Comparison of ENCODE assay signal across 21 cellular contexts in the genomic region with DNA sequence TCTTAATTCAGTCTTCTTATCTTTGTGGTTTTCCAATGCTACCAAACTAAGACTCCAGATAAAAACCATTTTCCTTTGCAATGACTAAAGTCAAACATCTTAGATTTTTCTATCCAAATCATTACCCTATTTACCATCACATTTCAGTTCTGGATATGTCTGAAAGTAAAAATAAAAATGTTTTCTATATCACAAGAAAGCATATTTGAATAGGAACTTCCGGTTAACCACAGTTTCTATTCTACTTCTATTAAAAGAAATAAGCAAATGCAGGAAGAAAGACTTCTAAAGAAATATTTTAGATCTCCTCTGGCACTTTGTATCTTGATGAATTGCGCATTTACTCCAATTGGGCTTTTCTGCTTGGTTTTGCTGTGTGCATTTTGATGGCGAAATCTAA.
DNase-seq lines count a peak whose midpoint lies in the region; ATAC-seq and TF ChIP-seq lines count a peak whose summit lies in the region.
"Had no signal": no experiment of that assay in that cellular context is flagged by ENCODE, and none has a peak within 500 bp of the region (broad histone marks: within the 10 kb centered on the region; RNA-seq: fewer than 3 reads in every experiment).

No MANE protein-coding gene starts in this region.

- H3K79me2 ChIP-seq in MM.1S (ENCODE audit: low read length), result no peaks in the 10 kb centered on the region

- H3K36me3 Mint-ChIP-seq in activated naive CD4-positive, alpha-beta T cell treated with anti-CD3 and anti-CD28 coated beads, Interleukin-2, amount 10 ng/mL, durations not matched to agents 7 days and 5 days, result no peaks in the 10 kb centered on the region

- H3K4me3 ChIP-seq in MM.1S (ENCODE audit: low read length) (peak overlapping the region; percentile 27), gastrocnemius medialis (no peak overlapping the region), psoas muscle (no peak overlapping the region)
- H3K4me3 ChIP-seq: body of pancreas, stomach, vagina had no signal

- no peak for TF ChIP-seq CTCF in MM.1S (IDR thresholded peaks at IDR 0.05; ENCODE audit: low read length)
- TF ChIP-seq CTCF in gastrocnemius medialis (IDR thresholded peaks at IDR 0.05 in 4 of 5, conservative IDR thresholded peaks at IDR 0.05 in 1 of 5), result no peak
- TF ChIP-seq CTCF in psoas muscle (IDR thresholded peaks at IDR 0.05), result no peak

- H3K9me3 ChIP-seq in MM.1S (replicated peaks; ENCODE audit: insufficient read depth, low read length), result no peaks in the 10 kb centered on the region
- no peaks in the 10 kb centered on the region for H3K9me3 ChIP-seq in gastrocnemius medialis
- H3K9me3 ChIP-seq in psoas muscle, result no peaks in the 10 kb centered on the region
- H3K9me3 ChIP-seq: body of pancreas, stomach, vagina had no signal

- no peak overlapping the region for H3K4me3 Mint-ChIP-seq in activated naive CD4-positive, alpha-beta T cell treated with anti-CD3 and anti-CD28 coated beads, Interleukin-2, amount 10 ng/mL, durations not matched to agents 7 days and 5 days
- H3K4me3 Mint-ChIP-seq: activated naive CD4-positive, alpha-beta T cell treated with anti-CD3 and anti-CD28 coated beads for 36 hours; neural crest cell had no signal

- no peak overlapping the region; the same call in 1 of the 2 replicates for H2AFZ ChIP-seq in MM.1S (ENCODE audit: low read length)

- CTCF ChIA-PET in activated naive CD4-positive, alpha-beta T cell treated with anti-CD3 and anti-CD28 coated beads, Interleukin-2, amount 10 ng/mL, durations not matched to agents 7 days and 5 days (lab: Charles Lee), result no interaction called here

- no peaks in the 10 kb centered on the region for H3K27me3 ChIP-seq in MM.1S (replicated peaks; ENCODE audit: insufficient read depth, low read length)
- H3K27me3 ChIP-seq in gastrocnemius medialis, result no peaks in the 10 kb centered on the region
- no peaks in the 10 kb centered on the region for H3K27me3 ChIP-seq in psoas muscle (ENCODE audit: insufficient read depth in 3 of 3, low read length in 2 of 3)
- H3K27me3 ChIP-seq: body of pancreas, stomach, vagina had no signal

- no peaks in the 10 kb centered on the region for H3K36me3 ChIP-seq in MM.1S (replicated peaks; ENCODE audit: insufficient read depth, low read length)
- no peaks in the 10 kb centered on the region for H3K36me3 ChIP-seq in gastrocnemius medialis
- no peaks in the 10 kb centered on the region for H3K36me3 ChIP-seq in psoas muscle (ENCODE audit: insufficient read depth in 1 of 2, low read depth in 1 of 2)
- H3K36me3 ChIP-seq: stomach, vagina had no signal

- H3K27me3 Mint-ChIP-seq in activated naive CD4-positive, alpha-beta T cell treated with anti-CD3 and anti-CD28 coated beads, Interleukin-2, amount 10 ng/mL, durations not matched to agents 7 days and 5 days, result peaks cover 13% of the 10 kb centered on the region

- H3K27ac Mint-ChIP-seq in activated naive CD4-positive, alpha-beta T cell treated with anti-CD3 and anti-CD28 coated beads, Interleukin-2, amount 10 ng/mL, durations not matched to agents 7 days and 5 days, result no peak overlapping the region
- H3K27ac Mint-ChIP-seq: activated naive CD4-positive, alpha-beta T cell treated with anti-CD3 and anti-CD28 coated beads for 36 hours had no signal

- no peak overlapping the region for H3K9ac ChIP-seq in MM.1S (ENCODE audit: low read length)

- no peaks in the 10 kb centered on the region for H3K4me1 Mint-ChIP-seq in activated naive CD4-positive, alpha-beta T cell treated with anti-CD3 and anti-CD28 coated beads, Interleukin-2, amount 10 ng/mL, durations not matched to agents 7 days and 5 days
- H3K4me1 Mint-ChIP-seq: neural crest cell had no signal

- no peaks in the 10 kb centered on the region for H3K9me3 Mint-ChIP-seq in activated naive CD4-positive, alpha-beta T cell treated with anti-CD3 and anti-CD28 coated beads, Interleukin-2, amount 10 ng/mL, durations not matched to agents 7 days and 5 days
- H3K9me3 Mint-ChIP-seq: activated naive CD4-positive, alpha-beta T cell treated with anti-CD3 and anti-CD28 coated beads for 36 hours; neural crest cell had no signal

- TF ChIP-seq POLR2A in gastrocnemius medialis (IDR thresholded peaks at IDR 0.05), result no peak

- peaks cover 28% of the 10 kb centered on the region for H3F3A ChIP-seq in MM.1S (ENCODE audit: insufficient read depth, low read length)

- H3K4me1 ChIP-seq in MM.1S (ENCODE audit: low read length), result peaks cover 41% of the 10 kb centered on the region
- no peaks in the 10 kb centered on the region for H3K4me1 ChIP-seq in gastrocnemius medialis
- H3K4me1 ChIP-seq in psoas muscle, result no peaks in the 10 kb centered on the region
- H3K4me1 ChIP-seq: body of pancreas, stomach, vagina had no signal

- 46 to 63% (median 49%) methylated on average over 3 of the region's 3 CpGs for WGBS in psoas muscle, 3 donors

- in situ Hi-C loops in gastrocnemius medialis (cut with MboI; ENCODE audit: low sequenced_read_pairs in 4 of 4), result no loop called here

- no peaks in the 10 kb centered on the region for H3K9me2 ChIP-seq in MM.1S (replicated peaks; ENCODE audit: insufficient read depth, low read length)

- H3K27ac ChIP-seq in MM.1S (ENCODE audit: low read length) (peak overlapping the region; percentile 55; the same call in 1 of the 2 replicates), gastrocnemius medialis (no peak overlapping the region), psoas muscle (no peak overlapping the region)
- H3K27ac ChIP-seq: body of pancreas, stomach, vagina had no signal

- H4K20me1 ChIP-seq in MM.1S (ENCODE audit: insufficient read depth, low read length), result no peaks in the 10 kb centered on the region

- peak; percentile 56 for ATAC-seq in GM18511 (IDR thresholded peaks at IDR 0.05; ENCODE audit: unreplicated experiment)
- ATAC-seq in GM21529 (IDR thresholded peaks at IDR 0.05; ENCODE audit: unreplicated experiment), result peak; percentile 60
- peak; percentile 58 for ATAC-seq in HG03066 (IDR thresholded peaks at IDR 0.05; ENCODE audit: low read depth, unreplicated experiment)
- ATAC-seq in gastrocnemius medialis, result no peak
- no peak for ATAC-seq in psoas muscle
- ATAC-seq: body of pancreas had no signal

- peak; percentile 69 for DNase-seq in MM.1S
- DNase-seq in gastrocnemius medialis, result no peak
- no peak for DNase-seq in psoas muscle
- no peak for DNase-seq in activated naive CD4-positive, alpha-beta T cell treated with anti-CD3 and anti-CD28 coated beads, Interleukin-2, amount 10 ng/mL, durations not matched to agents 7 days and 5 days
- DNase-seq in T-helper 2 cell, result no peak
- DNase-seq: activated CD4-positive, alpha-beta T cell treated with anti-CD3 and anti-CD28 coated beads for 4 hours; activated naive CD4-positive, alpha-beta T cell treated with anti-CD3 and anti-CD28 coated beads for 36 hours; body of pancreas; GF-D8; head of caudate nucleus; islet precursor cell; NCI-H1417 treated with DMSO at 0.1 percent for 48 hours; NCI-H2227 treated with DMSO at 0.1 percent for 48 hours; SHP77; stomach; T-helper 9 cell had no signal

- H3K4me2 ChIP-seq in MM.1S (ENCODE audit: low read depth, low read length), result peak overlapping the region; percentile 67

- intact Hi-C loops in gastrocnemius medialis (cut with DNase I; ENCODE audit: low total_unique reads), result no loop called here
- intact Hi-C loops in psoas muscle (cut with DNase I), result no loop called here

Comparison
In these comparisons a context has a peak if more than half of its experiments do, and no peak if none do; other contexts are left out.
1. ATAC-seq: peak in GM18511 (single experiment), GM21529 (single experiment) and HG03066 (single experiment); none in gastrocnemius medialis (0 of 2) and psoas muscle (0 of 4).